Comparison of ENCODE assay signal across 1 cellular context in the genomic region with DNA sequence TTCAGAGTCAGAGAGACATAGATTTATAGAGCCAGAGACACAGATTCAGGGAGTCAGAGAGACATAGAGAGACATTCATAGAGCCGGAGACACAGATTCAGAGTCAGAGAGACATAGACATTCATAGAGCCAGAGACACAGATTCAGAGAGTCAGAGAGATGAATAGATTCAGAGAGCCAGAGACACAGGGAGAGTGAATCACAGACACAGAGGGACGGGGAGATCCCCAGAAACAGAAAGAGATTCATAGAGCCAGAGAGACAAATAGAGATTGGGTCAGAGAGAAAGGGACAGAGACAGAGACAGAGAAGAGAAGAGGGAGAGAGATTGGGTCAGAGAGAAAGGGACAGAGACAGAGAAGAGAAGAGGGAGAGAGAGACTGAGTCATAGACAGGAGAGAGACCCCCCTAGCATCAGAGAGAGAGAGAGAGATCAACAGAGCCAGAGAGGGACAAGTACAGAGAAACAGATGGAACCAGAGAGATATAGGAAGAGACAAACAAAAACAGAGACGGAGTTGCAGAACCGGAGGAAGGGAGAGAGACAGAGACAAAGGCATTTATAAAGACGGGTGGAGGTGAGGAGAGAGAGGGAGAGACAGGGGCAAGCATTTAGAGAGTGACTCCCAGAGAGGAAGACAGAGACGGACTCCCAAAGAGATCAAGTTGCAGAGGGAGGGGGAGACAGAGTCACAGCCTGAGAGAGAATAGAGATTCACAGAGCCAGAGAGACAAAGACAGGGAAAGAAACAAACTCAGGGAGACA.
TF ChIP-seq lines count a peak whose summit lies in the region.

No MANE protein-coding gene starts in this region.

TF ChIP-seq in HCT116, 20 proteins besides CTCF, POLR2A, EP300 and RAD21:
- TF ChIP-seq ATF3 (IDR thresholded peaks at IDR 0.05) (no peak), CBX3 (IDR thresholded peaks at IDR 0.05; ENCODE audit: low read depth) (no peak), EGR1 (IDR thresholded peaks at IDR 0.05; ENCODE audit: low read depth) (no peak), POLR2AphosphoS5 (IDR thresholded peaks at IDR 0.05; ENCODE audit: low read depth, low read length) (no peak), EZH2phosphoT487 (IDR thresholded peaks at IDR 0.05; ENCODE audit: borderline replicate concordance) (no peak), JUND (IDR thresholded peaks at IDR 0.05) (no peak), ZNF274 (IDR thresholded peaks at IDR 0.05; ENCODE audit: low read depth, low read length) (no peak), FOSL1 (IDR thresholded peaks at IDR 0.05; ENCODE audit: low read depth) (no peak), ZBTB33 (IDR thresholded peaks at IDR 0.05; ENCODE audit: extremely low read depth, insufficient replicate concordance, low read length) (no peak), MAX (IDR thresholded peaks at IDR 0.05) (no peak), TCF7L2 (IDR thresholded peaks at IDR 0.05; ENCODE audit: borderline replicate concordance, extremely low read depth, insufficient read depth, insufficient read length) (no peak), EZH2 (IDR thresholded peaks at IDR 0.05) (no peak)
- TF ChIP-seq, protein P1, sequence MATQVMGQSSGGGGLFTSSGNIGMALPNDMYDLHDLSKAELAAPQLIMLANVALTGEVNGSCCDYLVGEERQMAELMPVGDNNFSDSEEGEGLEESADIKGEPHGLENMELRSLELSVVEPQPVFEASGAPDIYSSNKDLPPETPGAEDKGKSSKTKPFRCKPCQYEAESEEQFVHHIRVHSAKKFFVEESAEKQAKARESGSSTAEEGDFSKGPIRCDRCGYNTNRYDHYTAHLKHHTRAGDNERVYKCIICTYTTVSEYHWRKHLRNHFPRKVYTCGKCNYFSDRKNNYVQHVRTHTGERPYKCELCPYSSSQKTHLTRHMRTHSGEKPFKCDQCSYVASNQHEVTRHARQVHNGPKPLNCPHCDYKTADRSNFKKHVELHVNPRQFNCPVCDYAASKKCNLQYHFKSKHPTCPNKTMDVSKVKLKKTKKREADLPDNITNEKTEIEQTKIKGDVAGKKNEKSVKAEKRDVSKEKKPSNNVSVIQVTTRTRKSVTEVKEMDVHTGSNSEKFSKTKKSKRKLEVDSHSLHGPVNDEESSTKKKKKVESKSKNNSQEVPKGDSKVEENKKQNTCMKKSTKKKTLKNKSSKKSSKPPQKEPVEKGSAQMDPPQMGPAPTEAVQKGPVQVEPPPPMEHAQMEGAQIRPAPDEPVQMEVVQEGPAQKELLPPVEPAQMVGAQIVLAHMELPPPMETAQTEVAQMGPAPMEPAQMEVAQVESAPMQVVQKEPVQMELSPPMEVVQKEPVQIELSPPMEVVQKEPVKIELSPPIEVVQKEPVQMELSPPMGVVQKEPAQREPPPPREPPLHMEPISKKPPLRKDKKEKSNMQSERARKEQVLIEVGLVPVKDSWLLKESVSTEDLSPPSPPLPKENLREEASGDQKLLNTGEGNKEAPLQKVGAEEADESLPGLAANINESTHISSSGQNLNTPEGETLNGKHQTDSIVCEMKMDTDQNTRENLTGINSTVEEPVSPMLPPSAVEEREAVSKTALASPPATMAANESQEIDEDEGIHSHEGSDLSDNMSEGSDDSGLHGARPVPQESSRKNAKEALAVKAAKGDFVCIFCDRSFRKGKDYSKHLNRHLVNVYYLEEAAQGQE (IDR thresholded peaks at IDR 0.05; ENCODE audit: low read depth), result no peak
